In genomic region chr7:127896683-127897082, GRCh38 we compare ENCODE assay signal across 1 cellular context.
TF ChIP-seq lines count a peak whose summit lies in the region.

No MANE protein-coding gene starts in this region.

TF ChIP-seq in GM23338, 12 proteins besides CTCF, POLR2A, EP300 and RAD21 (continued from another document):
- TF ChIP-seq ZNF462 (CRISPR knock-in tag; IDR thresholded peaks at IDR 0.05): no peak
- no peak for TF ChIP-seq ETS1 (IDR thresholded peaks at IDR 0.05)
- no peak for TF ChIP-seq EZH2 (IDR thresholded peaks at IDR 0.05; ENCODE audit: low read depth, unreplicated experiment)
- no peak for TF ChIP-seq REST (IDR thresholded peaks at IDR 0.05; ENCODE audit: unreplicated experiment)
- TF ChIP-seq NANOG (IDR thresholded peaks at IDR 0.05; ENCODE audit: borderline replicate concordance): no peak
- no peak for TF ChIP-seq ZNF331 (CRISPR knock-in tag; IDR thresholded peaks at IDR 0.05; ENCODE audit: low read depth)
- no peak for TF ChIP-seq JUNB (IDR thresholded peaks at IDR 0.05; ENCODE audit: unreplicated experiment)
- no peak for TF ChIP-seq ZNF114 (CRISPR knock-in tag; IDR thresholded peaks at IDR 0.05)
- no peak for TF ChIP-seq POLR2AphosphoS5 (IDR thresholded peaks at IDR 0.05; ENCODE audit: low read depth)
- no peak for TF ChIP-seq STAT1 (IDR thresholded peaks at IDR 0.05; ENCODE audit: unreplicated experiment)
- TF ChIP-seq CREB1 (CRISPR knock-in tag; IDR thresholded peaks at IDR 0.05; ENCODE audit: low read depth): no peak
